ENCODE assay signal across 11 cellular contexts in the genomic region with DNA sequence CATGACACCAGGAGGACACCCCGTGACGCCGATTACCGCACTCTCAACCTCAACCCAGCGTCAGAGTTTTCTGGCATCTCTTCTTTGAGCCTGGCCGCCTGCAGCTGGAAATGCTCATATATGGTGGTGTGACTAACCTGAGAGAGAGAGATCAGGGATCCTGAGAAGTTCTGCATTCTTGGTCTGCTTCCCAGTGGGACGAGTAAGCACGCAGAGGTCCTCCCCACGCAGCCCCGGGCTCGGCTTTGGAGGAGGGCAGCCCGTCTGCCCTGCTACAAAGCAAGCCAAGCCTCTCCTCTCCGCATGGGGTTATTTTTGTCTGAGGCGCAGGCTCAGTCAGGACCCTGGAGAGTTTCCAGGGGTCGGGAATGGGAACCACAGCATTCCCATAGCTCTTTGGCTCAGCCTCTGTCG. TPM values are rescaled to one million over a fixed set of nuclear protein-coding genes. Genes with fewer than 3 reads are reported as not detected.
DNase-seq lines count a peak whose midpoint lies in the region; ATAC-seq and TF ChIP-seq lines count a peak whose summit lies in the region.
"Had no signal": no experiment of that assay in that cellular context is flagged by ENCODE, and none has a peak within 500 bp of the region (broad histone marks: within the 10 kb centered on the region; RNA-seq: fewer than 3 reads in every experiment).

No MANE protein-coding gene starts in this region.

- no CpG with 5 or more reads among the region's 16 CpGs for WGBS in trophoblast cell (ENCODE audit: extremely low coverage, insufficient coverage, insufficient read length)

- POLR2A ChIA-PET in WTC11 (lab: Charles Lee): interaction anchor here (0.6 kb wide), 1 partner anchor 61 kb away, joined by 3 read pairs; no protein-coding TSS in a partner anchor

- ATAC-seq in WTC11 (peak; percentile 88), Right ventricle myocardium superior (ENCODE audit: poor library complexity) (peak; percentile 74), GM19395 (IDR thresholded peaks at IDR 0.05; ENCODE audit: unreplicated experiment) (no peak)
- ATAC-seq in activated CD4-positive, CD25-positive, alpha-beta regulatory T cell treated with anti-CD3 and anti-CD28 coated beads, Interleukin-2, amount 50 U/mL, for 24 hours: no peak
- no peak for ATAC-seq in activated T-cell treated with anti-CD3 and anti-CD28 coated beads, Interleukin-2, amount 50 U/mL, for 72 hours (replicated peaks in 1 of 2)

- H2BK120ac ChIP-seq in trophoblast cell (ENCODE audit: insufficient read depth, low read length, poor library complexity): no peak overlapping the region

- no peaks in the 10 kb centered on the region for H3K36me3 Mint-ChIP-seq in WTC11
- H3K36me3 Mint-ChIP-seq in activated T-cell treated with anti-CD3 and anti-CD28 coated beads, Interleukin-2, amount 50 U/mL, for 72 hours (ENCODE audit: insufficient read depth in 2 of 2): no peaks in the 10 kb centered on the region

- peaks cover 3% of the 10 kb centered on the region for H3K79me2 ChIP-seq in trophoblast cell (ENCODE audit: control insufficient read depth, insufficient read depth, low read length, poor library complexity)

- no peak overlapping the region for H4K91ac ChIP-seq in trophoblast cell (ENCODE audit: low read depth, low read length)

- no peaks in the 10 kb centered on the region for H3K9me3 ChIP-seq in trophoblast cell (ENCODE audit: insufficient read depth, low read depth, low read length)

- H2BK5ac ChIP-seq in trophoblast cell (ENCODE audit: low read depth, low read length, poor library complexity): no peak overlapping the region

- no peak overlapping the region for H3K9ac ChIP-seq in trophoblast cell (ENCODE audit: low read length)

- no peak overlapping the region for H3K4ac ChIP-seq in trophoblast cell (ENCODE audit: low read depth, low read length)

- H3K4me3 ChIP-seq in trophoblast cell (ENCODE audit: low read depth, low read length): no peak overlapping the region

- no peak overlapping the region for H3K18ac ChIP-seq in trophoblast cell (ENCODE audit: low read length)

- H3K4me2 ChIP-seq in trophoblast cell (ENCODE audit: low read length): no peak overlapping the region

- H3K27ac Mint-ChIP-seq in WTC11: no peak overlapping the region
- H3K27ac Mint-ChIP-seq in activated T-cell treated with anti-CD3 and anti-CD28 coated beads, Interleukin-2, amount 50 U/mL, for 72 hours: no peak overlapping the region

- no peak overlapping the region for H4K12ac ChIP-seq in trophoblast cell (ENCODE audit: low read depth, low read length)

- no peak overlapping the region for H2BK12ac ChIP-seq in trophoblast cell (ENCODE audit: low read length)

- H3K27ac ChIP-seq in trophoblast cell (ENCODE audit: low read depth, low read length): peak overlapping the region; percentile 12

- intact Hi-C loops in Right ventricle myocardium superior (cut with DNase I): no loop called here

- H3K27me3 ChIP-seq in trophoblast cell (ENCODE audit: insufficient read depth, low read length): no peaks in the 10 kb centered on the region

- no peak overlapping the region for H3K4me3 Mint-ChIP-seq in WTC11
- no peak overlapping the region for H3K4me3 Mint-ChIP-seq in activated T-cell treated with anti-CD3 and anti-CD28 coated beads, Interleukin-2, amount 50 U/mL, for 72 hours
- H3K4me3 Mint-ChIP-seq: neural crest cell had no signal

- CTCF ChIA-PET in WTC11 (lab: Charles Lee): interaction anchor here (0.8 to 1.8 kb wide), 4 partner anchors 81 to 214 kb away, joined by 3 to 9 read pairs (median 3); no protein-coding TSS in a partner anchor

- no peak for TF ChIP-seq CTCF in WTC11 (IDR thresholded peaks at IDR 0.05)

- H2AFZ ChIP-seq in trophoblast cell (ENCODE audit: insufficient read depth, low read length, poor library complexity): no peak overlapping the region

- no peaks in the 10 kb centered on the region for H3K9me3 Mint-ChIP-seq in WTC11
- no peaks in the 10 kb centered on the region for H3K9me3 Mint-ChIP-seq in activated T-cell treated with anti-CD3 and anti-CD28 coated beads, Interleukin-2, amount 50 U/mL, for 72 hours
- H3K9me3 Mint-ChIP-seq: neural crest cell had no signal

- H3K4me1 Mint-ChIP-seq in WTC11: peaks cover 21% of the 10 kb centered on the region
- no peaks in the 10 kb centered on the region for H3K4me1 Mint-ChIP-seq in activated T-cell treated with anti-CD3 and anti-CD28 coated beads, Interleukin-2, amount 50 U/mL, for 72 hours (ENCODE audit: low read depth)

- H3K79me1 ChIP-seq in trophoblast cell (ENCODE audit: low read length): peaks cover 27% of the 10 kb centered on the region

- no peak overlapping the region for H3K14ac ChIP-seq in trophoblast cell (ENCODE audit: low read length)

- peaks cover 49 to 54% of the 10 kb centered on the region in 2 experiments for H3K36me3 ChIP-seq in trophoblast cell (ENCODE audit: control insufficient read depth in 1 of 2, insufficient read depth in 2 of 2, low read length in 2 of 2)

- H3K23ac ChIP-seq in trophoblast cell (ENCODE audit: low read length): no peak overlapping the region

- peaks cover 53 to 61% of the 10 kb centered on the region in 2 experiments for H3K4me1 ChIP-seq in trophoblast cell (ENCODE audit: control insufficient read depth in 1 of 2, insufficient read depth in 2 of 2, low read length in 2 of 2)

- no peak overlapping the region for H4K8ac ChIP-seq in trophoblast cell (ENCODE audit: low read depth, low read length)

- no peak overlapping the region for H2AK5ac ChIP-seq in trophoblast cell (ENCODE audit: low read length)

- H3K27me3 Mint-ChIP-seq in WTC11 (ENCODE audit: low read depth): no peaks in the 10 kb centered on the region
- H3K27me3 Mint-ChIP-seq in activated T-cell treated with anti-CD3 and anti-CD28 coated beads, Interleukin-2, amount 50 U/mL, for 72 hours (ENCODE audit: low read depth): peaks cover 7% of the 10 kb centered on the region

- DNase-seq in Ammon's horn (ENCODE audit: low spot score) (peak; percentile 20), WTC11 (ENCODE audit: low spot score) (peak; percentile 60), Right ventricle myocardium superior (peak; percentile 81), trophoblast cell (peak in 1 of 2 donors; percentile 94), NCI-H2171 (lab: John Stamatoyannopoulos, UW) (no peak)
- DNase-seq in activated T-cell treated with anti-CD3 and anti-CD28 coated beads, Interleukin-2, amount 50 U/mL, for 72 hours: no peak
- DNase-seq: DMS53, NCI-H774 had no signal

TF ChIP-seq in WTC11, 78 proteins besides CTCF, POLR2A, EP300 and RAD21 (continues in another document):
- no peak for TF ChIP-seq TP53 (CRISPR knock-in tag; IDR thresholded peaks at IDR 0.05)
- TF ChIP-seq GRHL2 (CRISPR knock-in tag; IDR thresholded peaks at IDR 0.05; ENCODE audit: insufficient replicate concordance, severe bottlenecking): no peak
- no peak for TF ChIP-seq OVOL2 (CRISPR knock-in tag; IDR thresholded peaks at IDR 0.05; ENCODE audit: borderline replicate concordance)
- TF ChIP-seq, protein P1, sequence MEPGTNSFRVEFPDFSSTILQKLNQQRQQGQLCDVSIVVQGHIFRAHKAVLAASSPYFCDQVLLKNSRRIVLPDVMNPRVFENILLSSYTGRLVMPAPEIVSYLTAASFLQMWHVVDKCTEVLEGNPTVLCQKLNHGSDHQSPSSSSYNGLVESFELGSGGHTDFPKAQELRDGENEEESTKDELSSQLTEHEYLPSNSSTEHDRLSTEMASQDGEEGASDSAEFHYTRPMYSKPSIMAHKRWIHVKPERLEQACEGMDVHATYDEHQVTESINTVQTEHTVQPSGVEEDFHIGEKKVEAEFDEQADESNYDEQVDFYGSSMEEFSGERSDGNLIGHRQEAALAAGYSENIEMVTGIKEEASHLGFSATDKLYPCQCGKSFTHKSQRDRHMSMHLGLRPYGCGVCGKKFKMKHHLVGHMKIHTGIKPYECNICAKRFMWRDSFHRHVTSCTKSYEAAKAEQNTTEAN (CRISPR knock-in tag; IDR thresholded peaks at IDR 0.05): no peak
- TF ChIP-seq, protein P2, sequence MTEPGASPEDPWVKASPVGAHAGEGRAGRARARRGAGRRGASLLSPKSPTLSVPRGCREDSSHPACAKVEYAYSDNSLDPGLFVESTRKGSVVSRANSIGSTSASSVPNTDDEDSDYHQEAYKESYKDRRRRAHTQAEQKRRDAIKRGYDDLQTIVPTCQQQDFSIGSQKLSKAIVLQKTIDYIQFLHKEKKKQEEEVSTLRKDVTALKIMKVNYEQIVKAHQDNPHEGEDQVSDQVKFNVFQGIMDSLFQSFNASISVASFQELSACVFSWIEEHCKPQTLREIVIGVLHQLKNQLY (CRISPR knock-in tag; IDR thresholded peaks at IDR 0.05): no peak
- TF ChIP-seq PRDM15 (CRISPR knock-in tag; IDR thresholded peaks at IDR 0.05): no peak
- no peak for TF ChIP-seq ZBTB21 (CRISPR knock-in tag; IDR thresholded peaks at IDR 0.05; ENCODE audit: borderline replicate concordance)
- TF ChIP-seq NFATC4 (CRISPR knock-in tag; IDR thresholded peaks at IDR 0.05): no peak

RNA-seq across cellular contexts. Expression of gene CRISPLD2, which starts 16.5 kb away (rescaled TPM):
- total RNA-seq in WTC11 (2021): 8.7 to 9.5 TPM (median 9.4 TPM) in 3 replicates
- 23.5 TPM for total RNA-seq in Right ventricle myocardium superior
- polyA plus RNA-seq in trophoblast cell (2013): 121 and 124 TPM in 2 replicates
- under 1 TPM; 0.38 to 0.51 TPM for total RNA-seq in activated T-cell treated with anti-CD3 and anti-CD28 coated beads, Interleukin-2, amount 50 U/mL, for 72 hours

Comparison
In these comparisons a context has a peak if more than half of its experiments do, and no peak if none do; other contexts are left out.
1. DNase-seq: peak in Ammon's horn (single experiment), WTC11 (single experiment) and Right ventricle myocardium superior (single experiment); none in activated T-cell treated with anti-CD3 and anti-CD28 coated beads, Interleukin-2, amount 50 U/mL, for 72 hours (0 of 2) and NCI-H2171 (single experiment).
2. ATAC-seq: peak in WTC11 (single experiment) and Right ventricle myocardium superior (single experiment); none in GM19395 (single experiment), activated CD4-positive, CD25-positive, alpha-beta regulatory T cell treated with anti-CD3 and anti-CD28 coated beads, Interleukin-2, amount 50 U/mL, for 24 hours (0 of 2) and activated T-cell treated with anti-CD3 and anti-CD28 coated beads, Interleukin-2, amount 50 U/mL, for 72 hours (0 of 2).